In the genomic region with DNA sequence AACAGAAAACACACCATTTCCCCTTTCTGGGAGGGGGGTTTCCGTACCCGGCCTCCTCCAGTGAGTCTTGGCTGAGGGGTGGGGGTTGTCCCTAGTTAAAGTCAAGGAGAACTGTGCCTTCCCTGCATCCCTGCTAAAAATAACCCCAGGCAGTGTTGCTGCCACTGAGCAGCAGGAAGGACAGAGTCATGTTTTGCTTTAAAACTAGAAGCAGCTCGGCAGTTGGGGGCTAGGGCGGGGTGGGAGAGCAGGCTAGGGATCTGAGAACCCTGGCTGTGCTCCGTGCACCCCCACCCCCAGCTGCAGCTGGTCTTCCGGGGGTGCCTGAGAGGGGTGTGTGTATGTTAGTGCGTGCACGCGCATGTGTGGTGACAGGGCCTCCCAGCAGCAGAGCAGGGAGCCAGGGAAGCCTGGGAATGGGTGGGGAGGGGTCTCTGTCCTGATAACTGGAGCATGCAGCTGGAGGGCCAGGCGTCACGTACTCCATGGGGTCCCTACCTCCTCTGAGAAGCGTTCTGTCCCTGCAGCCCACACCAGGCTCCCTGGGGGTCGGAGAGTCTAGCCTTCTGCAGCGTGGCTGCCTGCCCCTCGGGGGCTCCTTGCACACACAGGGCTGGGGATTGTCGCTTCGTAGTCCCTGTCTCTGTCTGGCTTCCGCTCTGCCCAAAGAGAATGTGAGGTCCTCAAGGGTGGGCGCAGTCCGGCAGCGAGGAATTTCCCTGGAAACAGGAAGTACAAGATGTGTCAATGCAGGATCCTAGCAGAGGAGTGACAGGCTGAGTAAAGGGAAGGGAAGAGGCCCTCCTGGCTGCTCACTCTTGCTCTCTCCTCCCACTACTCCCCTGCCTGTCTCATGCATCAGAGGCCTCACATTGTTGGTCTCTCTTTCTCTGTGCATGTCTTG, we compare ENCODE assay signal across 8 cellular contexts. TPM values are rescaled to one million over a fixed set of nuclear protein-coding genes. Genes with fewer than 3 reads are reported as not detected.
A peak's percentile ranks its signal among the peaks of the same experiment; 100 is the strongest.
DNase-seq lines count a peak whose midpoint lies in the region; ATAC-seq, FAIRE-seq and TF ChIP-seq lines count a peak whose summit lies in the region.

No MANE protein-coding gene starts in this region.

- TF ChIP-seq CTCF in bronchial epithelial cell (IDR thresholded peaks at IDR 0.05; ENCODE audit: insufficient read depth, low read length, severe bottlenecking) (no peak), liver (IDR thresholded peaks at IDR 0.05; ENCODE audit: low read depth, low read length, missing input control) (no peak), suprapubic skin (IDR thresholded peaks at IDR 0.05) (no peak)

- no peak overlapping the region for H3K9ac ChIP-seq in liver (ENCODE audit: low read depth in 1 of 2, low read length in 2 of 2)

- TF ChIP-seq POLR2A in suprapubic skin (IDR thresholded peaks at IDR 0.05) = peak in 1 of 2 donors; percentile 17

- WGBS in liver = 65% methylated on average over 21 of the region's 21 CpGs
- WGBS in suprapubic skin = 53% methylated on average over 12 of the region's 21 CpGs

- peak overlapping the region; percentile 26 to 51 for H3K27ac ChIP-seq in liver (ENCODE audit: low read depth in 1 of 2, low read length in 2 of 2)
- peak overlapping the region; percentile 85 for H3K27ac ChIP-seq in suprapubic skin

- no peaks in the 10 kb centered on the region for H3K9me3 ChIP-seq in liver (ENCODE audit: control insufficient read depth in 4 of 4, low read length in 3 of 4)
- no peaks in the 10 kb centered on the region for H3K9me3 ChIP-seq in suprapubic skin

- no peak overlapping the region for H3K4me3 ChIP-seq in bronchial epithelial cell (ENCODE audit: low read depth, low read length)
- no peak overlapping the region for H3K4me3 ChIP-seq in liver (ENCODE audit: low read depth in 1 of 3, low read length in 3 of 3)
- H3K4me3 ChIP-seq in suprapubic skin = peak overlapping the region; percentile 26

- ATAC-seq in GM21717 (IDR thresholded peaks at IDR 0.05; ENCODE audit: unreplicated experiment) = peak; percentile 52

- H3K4me1 ChIP-seq in liver (ENCODE audit: control insufficient read depth in 4 of 4, insufficient read depth in 4 of 4, low read length in 3 of 4) = peaks cover 15 to 37% (median 30%) of the 10 kb centered on the region in 4 donors
- H3K4me1 ChIP-seq in suprapubic skin = peaks cover 76% of the 10 kb centered on the region

- H3K36me3 ChIP-seq in bronchial epithelial cell (ENCODE audit: control insufficient read depth, insufficient read depth, low read length) (no peaks in the 10 kb centered on the region), liver (ENCODE audit: control insufficient read depth in 4 of 4, insufficient read depth in 3 of 4, low read depth in 1 of 4, low read length in 3 of 4) (no peaks in the 10 kb centered on the region), suprapubic skin (no peaks in the 10 kb centered on the region)

- no peak for TF ChIP-seq RAD21 in liver (IDR thresholded peaks at IDR 0.05)

- FAIRE-seq in bronchial epithelial cell (lab: Jason Lieb, UNC) = no peak

- peak; percentile 80 for DNase-seq in GDM1 (lab: John Stamatoyannopoulos, UW)
- DNase-seq in NCI-H69 (lab: John Stamatoyannopoulos, UW) = peak; percentile 17
- peak; percentile 41 for DNase-seq in bronchial epithelial cell (ENCODE audit: low read depth)
- DNase-seq in suprapubic skin (ENCODE audit: low spot score in 2 of 2) = peak; percentile 73 to 78
- no peak for DNase-seq in HuH-7.5 (ENCODE audit: low spot score)
- no peak for DNase-seq in NCI-H146 (lab: John Stamatoyannopoulos, UW)

- no peak for TF ChIP-seq EP300 in suprapubic skin (IDR thresholded peaks at IDR 0.05)

- H3K27me3 ChIP-seq in bronchial epithelial cell (ENCODE audit: control insufficient read depth, insufficient read depth, low read length) (no peaks in the 10 kb centered on the region), liver (ENCODE audit: control insufficient read depth in 4 of 4, insufficient read depth in 4 of 4, low read length in 3 of 4) (no peaks in the 10 kb centered on the region), suprapubic skin (no peaks in the 10 kb centered on the region)

TF ChIP-seq in liver, 16 proteins besides CTCF, POLR2A, EP300 and RAD21:
- TF ChIP-seq HNF4A (conservative IDR thresholded peaks at IDR 0.05) = no peak
- peak; percentile 8 for TF ChIP-seq SP1 (IDR thresholded peaks at IDR 0.05)
- TF ChIP-seq, protein P1, sequence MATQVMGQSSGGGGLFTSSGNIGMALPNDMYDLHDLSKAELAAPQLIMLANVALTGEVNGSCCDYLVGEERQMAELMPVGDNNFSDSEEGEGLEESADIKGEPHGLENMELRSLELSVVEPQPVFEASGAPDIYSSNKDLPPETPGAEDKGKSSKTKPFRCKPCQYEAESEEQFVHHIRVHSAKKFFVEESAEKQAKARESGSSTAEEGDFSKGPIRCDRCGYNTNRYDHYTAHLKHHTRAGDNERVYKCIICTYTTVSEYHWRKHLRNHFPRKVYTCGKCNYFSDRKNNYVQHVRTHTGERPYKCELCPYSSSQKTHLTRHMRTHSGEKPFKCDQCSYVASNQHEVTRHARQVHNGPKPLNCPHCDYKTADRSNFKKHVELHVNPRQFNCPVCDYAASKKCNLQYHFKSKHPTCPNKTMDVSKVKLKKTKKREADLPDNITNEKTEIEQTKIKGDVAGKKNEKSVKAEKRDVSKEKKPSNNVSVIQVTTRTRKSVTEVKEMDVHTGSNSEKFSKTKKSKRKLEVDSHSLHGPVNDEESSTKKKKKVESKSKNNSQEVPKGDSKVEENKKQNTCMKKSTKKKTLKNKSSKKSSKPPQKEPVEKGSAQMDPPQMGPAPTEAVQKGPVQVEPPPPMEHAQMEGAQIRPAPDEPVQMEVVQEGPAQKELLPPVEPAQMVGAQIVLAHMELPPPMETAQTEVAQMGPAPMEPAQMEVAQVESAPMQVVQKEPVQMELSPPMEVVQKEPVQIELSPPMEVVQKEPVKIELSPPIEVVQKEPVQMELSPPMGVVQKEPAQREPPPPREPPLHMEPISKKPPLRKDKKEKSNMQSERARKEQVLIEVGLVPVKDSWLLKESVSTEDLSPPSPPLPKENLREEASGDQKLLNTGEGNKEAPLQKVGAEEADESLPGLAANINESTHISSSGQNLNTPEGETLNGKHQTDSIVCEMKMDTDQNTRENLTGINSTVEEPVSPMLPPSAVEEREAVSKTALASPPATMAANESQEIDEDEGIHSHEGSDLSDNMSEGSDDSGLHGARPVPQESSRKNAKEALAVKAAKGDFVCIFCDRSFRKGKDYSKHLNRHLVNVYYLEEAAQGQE (IDR thresholded peaks at IDR 0.05) = no peak
- TF ChIP-seq NR2F2 (IDR thresholded peaks at IDR 0.05) = no peak
- no peak for TF ChIP-seq TAF1 (conservative IDR thresholded peaks at IDR 0.05)

RNA-seq across cellular contexts. Expression of a gene that starts 16.8 kb away (rescaled TPM):
- total RNA-seq in bronchial epithelial cell (0.13 and 0.53 TPM in 2 replicates), liver (under 1 TPM in 1 of 2 donors, not detected in 1; 0.42 TPM), suprapubic skin (1 to 10 TPM in 1 of 4 donors, under 1 TPM in 2, not detected in 1; 0.53 to 1.2 (median 0.55) TPM)
- polyA plus RNA-seq in liver = under 1 TPM; 0.43 to 0.64 TPM

RNA-seq across cellular contexts. Expression of a gene that starts 31.4 kb away (rescaled TPM):
- 29.5 and 50.4 TPM in 2 replicates for total RNA-seq in bronchial epithelial cell
- total RNA-seq in liver = 100 to 1,000 TPM in 1 of 2 donors, 10 to 100 TPM in 1; 10.3 to 132 TPM
- 10 to 100 TPM; 61.7 to 65.8 TPM for polyA plus RNA-seq in liver
- 100 to 1,000 TPM; 198 to 321 (median 244) TPM for total RNA-seq in suprapubic skin

RNA-seq across cellular contexts. Expression of a gene that starts 56.3 kb away (rescaled TPM):
- not detected in 2 replicates for total RNA-seq in bronchial epithelial cell
- not detected for total RNA-seq in liver
- polyA plus RNA-seq in liver = not detected
- not detected for total RNA-seq in suprapubic skin

Comparison
In these comparisons a context has a peak if more than half of its experiments do, and no peak if none do; other contexts are left out.
1. DNase-seq: peak in GDM1 (single experiment), NCI-H69 (single experiment), bronchial epithelial cell (single experiment) and suprapubic skin (2 of 2); none in HuH-7.5 (single experiment) and NCI-H146 (single experiment).